Comparison of ENCODE assay signal across 9 cellular contexts in the genomic region with DNA sequence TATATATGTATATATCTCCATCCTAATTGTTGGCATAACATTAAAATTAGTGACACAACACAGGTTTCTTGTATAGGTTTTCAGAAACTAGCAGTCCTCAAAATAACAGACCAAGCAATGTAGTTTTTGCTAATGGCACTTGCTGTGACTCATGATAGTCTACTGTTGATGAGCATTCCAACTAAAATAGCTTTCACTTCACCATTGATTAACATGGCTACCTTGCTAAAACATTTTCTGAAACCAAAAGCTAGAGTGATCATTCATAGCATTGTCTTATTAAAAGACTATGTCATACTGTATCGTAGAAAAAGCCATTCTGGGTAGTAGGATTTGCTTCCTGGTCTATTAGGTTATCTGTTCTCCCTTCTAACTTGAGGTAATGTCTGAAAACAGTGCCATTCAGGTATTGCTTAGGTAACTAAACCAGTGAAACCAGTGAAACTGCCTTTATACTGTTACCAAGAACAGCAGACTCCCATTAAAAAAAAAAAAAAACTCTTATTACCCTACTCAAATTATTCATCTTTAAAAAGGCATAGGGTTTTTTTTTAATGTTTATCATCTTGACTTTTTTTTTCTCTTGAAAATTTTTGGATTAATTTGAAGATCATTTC. TPM values are rescaled to one million over a fixed set of nuclear protein-coding genes. Genes with fewer than 3 reads are reported as not detected.
DNase-seq lines count a peak whose midpoint lies in the region; ATAC-seq and TF ChIP-seq lines count a peak whose summit lies in the region.
"Had no signal": no experiment of that assay in that cellular context is flagged by ENCODE, and none has a peak within 500 bp of the region (broad histone marks: within the 10 kb centered on the region; RNA-seq: fewer than 3 reads in every experiment).

No MANE protein-coding gene starts in this region.

- H4K20me1 ChIP-seq in DND-41 (ENCODE audit: insufficient read depth, low read length), result peaks cover 16% of the 10 kb centered on the region

- peaks cover 22% of the 10 kb centered on the region for H3K36me3 Mint-ChIP-seq in activated T-helper 2 cell treated with anti-CD3 and anti-CD28 coated beads, Interferon-gamma antibody, Interleukin-2, Interleukin-4, amounts not matched to agents 10 μg/mL and 5 μg/mL and 100 μg/mL, durations not matched to agents 14 hours and 24 hours and 36 hours (ENCODE audit: low read depth)
- no peaks in the 10 kb centered on the region for H3K36me3 Mint-ChIP-seq in neural crest cell (ENCODE audit: low read depth)

- TF ChIP-seq CTCF in DND-41 (IDR thresholded peaks at IDR 0.05; ENCODE audit: borderline replicate concordance, extremely low read depth, low read length, poor library complexity, severe bottlenecking), result no peak
- no peak for TF ChIP-seq CTCF in neural crest cell (conservative IDR thresholded peaks at IDR 0.05)

- H2AFZ ChIP-seq in DND-41 (ENCODE audit: low read depth, low read length), result no peak overlapping the region

- peaks cover 3% of the 10 kb centered on the region; the same call in 1 of the 2 replicates for H3K36me3 ChIP-seq in DND-41 (ENCODE audit: insufficient read depth, low read length)
- H3K36me3 ChIP-seq: ovary had no signal

- H3K79me2 ChIP-seq in DND-41 (ENCODE audit: insufficient read depth, low read length), result peaks cover 46% of the 10 kb centered on the region

- no peak overlapping the region for H3K4me3 ChIP-seq in DND-41 (ENCODE audit: low read depth in 1 of 2, low read length in 2 of 2)
- H3K4me3 ChIP-seq: ovary had no signal

- H3K9me3 Mint-ChIP-seq in activated T-helper 2 cell treated with anti-CD3 and anti-CD28 coated beads, Interferon-gamma antibody, Interleukin-2, Interleukin-4, amounts not matched to agents 10 μg/mL and 5 μg/mL and 100 μg/mL, durations not matched to agents 14 hours and 24 hours and 36 hours, result no peaks in the 10 kb centered on the region
- no peaks in the 10 kb centered on the region for H3K9me3 Mint-ChIP-seq in neural crest cell

- H3K27me3 Mint-ChIP-seq in activated T-helper 2 cell treated with anti-CD3 and anti-CD28 coated beads, Interferon-gamma antibody, Interleukin-2, Interleukin-4, amounts not matched to agents 10 μg/mL and 5 μg/mL and 100 μg/mL, durations not matched to agents 14 hours and 24 hours and 36 hours (ENCODE audit: low read depth), result no peaks in the 10 kb centered on the region
- no peaks in the 10 kb centered on the region for H3K27me3 Mint-ChIP-seq in neural crest cell (ENCODE audit: low read depth)

- H3K4me1 ChIP-seq in DND-41 (ENCODE audit: insufficient read depth, low read length), result peaks cover 31% of the 10 kb centered on the region

- no peak overlapping the region for H3K9ac ChIP-seq in DND-41 (ENCODE audit: low read depth, low read length)

- no peak for ATAC-seq in DND-41 (ENCODE audit: insufficient read depth, low read depth)

- no peaks in the 10 kb centered on the region for H3K9me3 ChIP-seq in DND-41 (ENCODE audit: insufficient read depth, low read length, severe bottlenecking)
- H3K9me3 ChIP-seq: ovary had no signal

- no peak overlapping the region for H3K27ac ChIP-seq in DND-41 (ENCODE audit: low read length)

- intact Hi-C loops in activated T-helper 2 cell treated with anti-CD3 and anti-CD28 coated beads, Interferon-gamma antibody, Interleukin-2, Interleukin-4, amounts not matched to agents 10 μg/mL and 5 μg/mL and 100 μg/mL, durations not matched to agents 14 hours and 24 hours and 36 hours (cut with micrococcal nuclease), result loop anchor here (5.0 kb wide), 1 partner anchor 135 kb away; no protein-coding TSS in a partner anchor

- peak overlapping the region; percentile 28 for H3K27ac Mint-ChIP-seq in activated T-helper 2 cell treated with anti-CD3 and anti-CD28 coated beads, Interferon-gamma antibody, Interleukin-2, Interleukin-4, amounts not matched to agents 10 μg/mL and 5 μg/mL and 100 μg/mL, durations not matched to agents 14 hours and 24 hours and 36 hours
- no peak overlapping the region for H3K27ac Mint-ChIP-seq in neural crest cell (ENCODE audit: unreplicated experiment)

- H3K4me3 Mint-ChIP-seq in activated T-helper 2 cell treated with anti-CD3 and anti-CD28 coated beads, Interferon-gamma antibody, Interleukin-2, Interleukin-4, amounts not matched to agents 10 μg/mL and 5 μg/mL and 100 μg/mL, durations not matched to agents 14 hours and 24 hours and 36 hours (ENCODE audit: low read depth), result peak overlapping the region; percentile 91
- peak overlapping the region; percentile 95 for H3K4me3 Mint-ChIP-seq in neural crest cell

- H3K4me2 ChIP-seq in DND-41 (ENCODE audit: insufficient read depth, low read length), result peak overlapping the region; percentile 91

- no peak for DNase-seq in DND-41
- DNase-seq in HT-29 (ENCODE audit: low spot score), result peak; percentile 34
- no peak for DNase-seq in activated T-helper 2 cell treated with anti-CD3 and anti-CD28 coated beads, Interferon-gamma antibody, Interleukin-2, Interleukin-4, amounts not matched to agents 10 μg/mL and 5 μg/mL and 100 μg/mL, durations not matched to agents 14 hours and 24 hours and 36 hours (ENCODE audit: low spot score)
- no peak for DNase-seq in neural crest cell (ENCODE audit: low read depth, low spot score)
- no peak for DNase-seq in NCI-H2107 (lab: John Stamatoyannopoulos, UW)
- DNase-seq in stimulated activated CD4-positive, alpha-beta T cell treated with anti-CD3 and anti-CD28 coated beads, Interleukin-4, amount 100 ng/mL, for 24 hours, result no peak
- no peak for DNase-seq in globus pallidus (ENCODE audit: low spot score)
- DNase-seq: NCI-H1436 treated with DMSO at 0.1 percent for 48 hours, ovary had no signal

- no peaks in the 10 kb centered on the region for H3K27me3 ChIP-seq in DND-41 (ENCODE audit: insufficient read depth, low read length, poor library complexity)
- H3K27me3 ChIP-seq: ovary had no signal

- H3K4me1 Mint-ChIP-seq in activated T-helper 2 cell treated with anti-CD3 and anti-CD28 coated beads, Interferon-gamma antibody, Interleukin-2, Interleukin-4, amounts not matched to agents 10 μg/mL and 5 μg/mL and 100 μg/mL, durations not matched to agents 14 hours and 24 hours and 36 hours (ENCODE audit: low read depth), result peaks cover 28% of the 10 kb centered on the region
- H3K4me1 Mint-ChIP-seq in neural crest cell, result peaks cover 34% of the 10 kb centered on the region

RNA-seq across cellular contexts. Expression of a gene that starts 2.4 kb away (rescaled TPM):
- 78.9 and 92.0 TPM in 2 replicates for total RNA-seq in HT-29 (2014; rRNA removed; shearing (Covaris generic))
- 188 and 193 TPM in 2 replicates for total RNA-seq in activated T-helper 2 cell treated with anti-CD3 and anti-CD28 coated beads, Interferon-gamma antibody, Interleukin-2, Interleukin-4, amounts not matched to agents 10 μg/mL and 5 μg/mL and 100 μg/mL, durations not matched to agents 14 hours and 24 hours and 36 hours
- total RNA-seq in neural crest cell, result 244 and 255 TPM in 2 replicates

RNA-seq across cellular contexts. Expression of a gene that starts 51.8 kb away (rescaled TPM):
- 16.9 and 18.5 TPM in 2 replicates for total RNA-seq in HT-29 (2014; rRNA removed; shearing (Covaris generic))
- 16.7 and 18.2 TPM in 2 replicates for total RNA-seq in activated T-helper 2 cell treated with anti-CD3 and anti-CD28 coated beads, Interferon-gamma antibody, Interleukin-2, Interleukin-4, amounts not matched to agents 10 μg/mL and 5 μg/mL and 100 μg/mL, durations not matched to agents 14 hours and 24 hours and 36 hours
- 52.2 and 54.0 TPM in 2 replicates for total RNA-seq in neural crest cell
